In the genomic region with DNA sequence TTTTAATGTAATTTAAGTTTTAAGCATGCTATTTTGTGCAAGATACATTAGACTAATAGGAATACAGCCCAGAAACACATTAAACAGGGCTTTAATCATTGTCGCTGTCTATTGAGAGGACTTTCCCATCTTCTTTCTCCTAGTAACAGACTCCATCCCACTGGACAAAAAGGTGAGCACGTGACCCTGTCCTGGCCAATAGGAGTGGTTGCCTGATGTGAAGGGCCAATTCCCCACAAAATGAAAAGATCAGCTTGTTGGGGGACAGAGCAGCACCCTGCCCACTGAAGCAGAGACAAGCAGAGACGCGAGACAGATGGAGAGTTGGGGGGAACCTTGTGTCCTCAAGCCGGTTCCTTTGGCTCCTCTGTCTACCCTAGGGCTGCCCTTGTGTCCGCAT, we compare ENCODE assay signal across 15 cellular contexts. TPM values are rescaled to one million over a fixed set of nuclear protein-coding genes. Genes with fewer than 3 reads are reported as not detected.
DNase-seq lines count a peak whose midpoint lies in the region; ATAC-seq and TF ChIP-seq lines count a peak whose summit lies in the region.
"Had no signal": no experiment of that assay in that cellular context is flagged by ENCODE, and none has a peak within 500 bp of the region (broad histone marks: within the 10 kb centered on the region; RNA-seq: fewer than 3 reads in every experiment).

No MANE protein-coding gene starts in this region.

- H3K4me1 ChIP-seq in GM23338 (ENCODE audit: insufficient read depth) (peaks cover 10% of the 10 kb centered on the region; the same call in 1 of the 2 replicates), OCI-LY1 (ENCODE audit: insufficient read depth, low read length, severe bottlenecking) (peaks cover 74% of the 10 kb centered on the region), neural progenitor cell (peaks cover 36% of the 10 kb centered on the region), endodermal cell (ENCODE audit: control insufficient read depth, insufficient read depth, low read length) (no peaks in the 10 kb centered on the region)

- H3K79me2 ChIP-seq in GM23338 (replicated peaks; ENCODE audit: insufficient read depth) (no peaks in the 10 kb centered on the region), OCI-LY1 (ENCODE audit: insufficient read depth, low read length) (no peaks in the 10 kb centered on the region), neural progenitor cell (ENCODE audit: low read depth) (no peaks in the 10 kb centered on the region)

- no peaks in the 10 kb centered on the region for H3K9me2 ChIP-seq in GM23338 (ENCODE audit: insufficient read depth)
- no peaks in the 10 kb centered on the region for H3K9me2 ChIP-seq in OCI-LY1 (ENCODE audit: low read depth, low read length)

- H3K4me1 Mint-ChIP-seq in GM23338 (peaks cover 7% of the 10 kb centered on the region; the same call in 2 of the 3 replicates), neural progenitor cell (peaks cover 65% of the 10 kb centered on the region), endodermal cell (no peaks in the 10 kb centered on the region), HFFc6 (ENCODE audit: low read depth) (no peaks in the 10 kb centered on the region)
- H3K4me1 Mint-ChIP-seq in activated T-helper 17 cell treated with anti-CD3 and anti-CD28 coated beads, Interleukin-2, amount 50 U/mL, for 72 hours: peaks cover 32% of the 10 kb centered on the region

- H3F3A ChIP-seq in GM23338 (replicated peaks; ENCODE audit: low read depth) (no peaks in the 10 kb centered on the region), OCI-LY1 (ENCODE audit: insufficient read depth, low read length) (0 out of 2 replicates have a peak, but pooled peaks cover 12% of the 10 kb centered on the region), neural progenitor cell (ENCODE audit: low read depth) (peaks cover 9% of the 10 kb centered on the region)

- H3K27me3 Mint-ChIP-seq in GM23338 (ENCODE audit: insufficient read depth, low read depth, poor library complexity) (peaks cover 5% of the 10 kb centered on the region), neural progenitor cell (ENCODE audit: insufficient read depth, low read depth) (peaks cover 7% of the 10 kb centered on the region), endodermal cell (ENCODE audit: insufficient read depth) (peaks cover 18% of the 10 kb centered on the region), HFFc6 (ENCODE audit: insufficient read depth) (peaks cover 26% of the 10 kb centered on the region)
- H3K27me3 Mint-ChIP-seq in activated T-helper 17 cell treated with anti-CD3 and anti-CD28 coated beads, Interleukin-2, amount 50 U/mL, for 72 hours: no peaks in the 10 kb centered on the region
- H3K27me3 Mint-ChIP-seq: CD8-positive, alpha-beta memory T cell had no signal

- H3K4me3 Mint-ChIP-seq in GM23338 (no peak overlapping the region), neural progenitor cell (no peak overlapping the region), endodermal cell (no peak overlapping the region), HFFc6 (no peak overlapping the region)
- peak overlapping the region; percentile 53 for H3K4me3 Mint-ChIP-seq in activated T-helper 17 cell treated with anti-CD3 and anti-CD28 coated beads, Interleukin-2, amount 50 U/mL, for 72 hours
- H3K4me3 Mint-ChIP-seq: CD8-positive, alpha-beta memory T cell; H9 had no signal

- H3K27me3 ChIP-seq in GM23338 (ENCODE audit: insufficient read depth) (no peaks in the 10 kb centered on the region), OCI-LY1 (ENCODE audit: insufficient read depth, low read length) (no peaks in the 10 kb centered on the region), neural progenitor cell (no peaks in the 10 kb centered on the region), endodermal cell (ENCODE audit: control insufficient read depth, insufficient read depth, low read length, poor library complexity, severe bottlenecking) (no peaks in the 10 kb centered on the region)
- H3K27me3 ChIP-seq: BLaER1 treated with 17β-estradiol and CSF1 and Interleukin-3, amounts not matched to agents 10 nM and 100 nM had no signal

- H3K27ac ChIP-seq in GM23338 (ENCODE audit: low read depth) (no peak overlapping the region), OCI-LY1 (ENCODE audit: low read depth, low read length, poor library complexity, severe bottlenecking) (peak overlapping the region; percentile 44), neural progenitor cell (no peak overlapping the region), endodermal cell (ENCODE audit: low read depth, low read length) (no peak overlapping the region)
- H3K27ac ChIP-seq: BLaER1 treated with 17β-estradiol and CSF1 and Interleukin-3, amounts not matched to agents 10 nM and 100 nM had no signal

- H3K36me3 Mint-ChIP-seq in GM23338 (ENCODE audit: low read depth): no peaks in the 10 kb centered on the region
- H3K36me3 Mint-ChIP-seq in activated T-helper 17 cell treated with anti-CD3 and anti-CD28 coated beads, Interleukin-2, amount 50 U/mL, for 72 hours (ENCODE audit: low read depth): peaks cover 6% of the 10 kb centered on the region
- no peaks in the 10 kb centered on the region for H3K36me3 Mint-ChIP-seq in neural progenitor cell
- no peaks in the 10 kb centered on the region for H3K36me3 Mint-ChIP-seq in endodermal cell (ENCODE audit: low read depth)
- no peaks in the 10 kb centered on the region for H3K36me3 Mint-ChIP-seq in HFFc6 (ENCODE audit: low read depth)

- no peak for DNase-seq in GM23338 (ENCODE audit: low spot score)
- DNase-seq in neural progenitor cell (ENCODE audit: low spot score): no peak
- DNase-seq in NCI-H2196 treated with DMSO at 0.1 percent for 48 hours (lab: John Stamatoyannopoulos, UW; ENCODE audit: unreplicated experiment): no peak
- no peak for DNase-seq in endodermal cell
- no peak for DNase-seq in HFFc6
- no peak for DNase-seq in SKM-1 treated with dmso at 0.1 percent for 144 hours (lab: John Stamatoyannopoulos, UW; ENCODE audit: unreplicated experiment)
- DNase-seq: CD8-positive, alpha-beta memory T cell; COR-L47; DMS 273 treated with DMSO at 0.1 percent for 48 hours; DMS53; H9; KBM-7 had no signal

- H3K27ac Mint-ChIP-seq in GM23338: no peak overlapping the region
- H3K27ac Mint-ChIP-seq in activated T-helper 17 cell treated with anti-CD3 and anti-CD28 coated beads, Interleukin-2, amount 50 U/mL, for 72 hours: no peak overlapping the region
- H3K27ac Mint-ChIP-seq in neural progenitor cell: peak overlapping the region; percentile 57
- no peak overlapping the region for H3K27ac Mint-ChIP-seq in endodermal cell
- H3K27ac Mint-ChIP-seq in HFFc6: no peak overlapping the region

- H3K9ac ChIP-seq in OCI-LY1 (ENCODE audit: low read length) (no peak overlapping the region), neural progenitor cell (no peak overlapping the region), endodermal cell (ENCODE audit: extremely low read depth, low read length, poor library complexity, severe bottlenecking) (no peak overlapping the region)
- H3K9ac ChIP-seq: BLaER1 treated with 17β-estradiol and CSF1 and Interleukin-3, amounts not matched to agents 10 nM and 100 nM had no signal

- no peak for TF ChIP-seq CTCF in GM23338 (conservative IDR thresholded peaks at IDR 0.05; ENCODE audit: low read depth in 2 of 2)
- TF ChIP-seq CTCF in OCI-LY1 (IDR thresholded peaks at IDR 0.05; ENCODE audit: low read length): no peak
- TF ChIP-seq CTCF in neural progenitor cell (IDR thresholded peaks at IDR 0.05): no peak
- no peak for TF ChIP-seq CTCF in endodermal cell (conservative IDR thresholded peaks at IDR 0.05)
- no peak for TF ChIP-seq CTCF in HFFc6 (IDR thresholded peaks at IDR 0.05)

- H4K20me1 ChIP-seq in GM23338 (replicated peaks; ENCODE audit: insufficient read depth) (no peaks in the 10 kb centered on the region), OCI-LY1 (ENCODE audit: insufficient read depth, low read length) (no peaks in the 10 kb centered on the region), neural progenitor cell (ENCODE audit: low read depth) (no peaks in the 10 kb centered on the region)
- H4K20me1 ChIP-seq: BLaER1 treated with 17β-estradiol and CSF1 and Interleukin-3, amounts not matched to agents 10 nM and 100 nM had no signal

- ATAC-seq in GM23338: no peak
- ATAC-seq in activated T-helper 17 cell treated with anti-CD3 and anti-CD28 coated beads, Interleukin-2, amount 50 U/mL, for 72 hours (replicated peaks): no peak

- H3K9me3 Mint-ChIP-seq in GM23338: no peaks in the 10 kb centered on the region
- no peaks in the 10 kb centered on the region for H3K9me3 Mint-ChIP-seq in activated T-helper 17 cell treated with anti-CD3 and anti-CD28 coated beads, Interleukin-2, amount 50 U/mL, for 72 hours
- H3K9me3 Mint-ChIP-seq in neural progenitor cell: peaks cover 13% of the 10 kb centered on the region
- H3K9me3 Mint-ChIP-seq in endodermal cell: peaks cover 1% of the 10 kb centered on the region
- H3K9me3 Mint-ChIP-seq in HFFc6: no peaks in the 10 kb centered on the region
- H3K9me3 Mint-ChIP-seq: CD8-positive, alpha-beta memory T cell had no signal

- no peaks in the 10 kb centered on the region for H3K36me3 ChIP-seq in GM23338 (ENCODE audit: insufficient read depth)
- H3K36me3 ChIP-seq in OCI-LY1 (ENCODE audit: insufficient read depth, low read length): no peaks in the 10 kb centered on the region
- no peaks in the 10 kb centered on the region for H3K36me3 ChIP-seq in neural progenitor cell
- no peaks in the 10 kb centered on the region for H3K36me3 ChIP-seq in endodermal cell (ENCODE audit: control insufficient read depth, insufficient read depth, low read length)
- H3K36me3 ChIP-seq: BLaER1 treated with 17β-estradiol and CSF1 and Interleukin-3, amounts not matched to agents 10 nM and 100 nM had no signal

- no peak overlapping the region for H3K4me3 ChIP-seq in GM23338
- no peak overlapping the region for H3K4me3 ChIP-seq in OCI-LY1 (ENCODE audit: low read depth, low read length, poor library complexity, severe bottlenecking)
- no peak overlapping the region for H3K4me3 ChIP-seq in neural progenitor cell
- no peak overlapping the region for H3K4me3 ChIP-seq in endodermal cell (ENCODE audit: low read length)
- H3K4me3 ChIP-seq: BLaER1 treated with 17β-estradiol and CSF1 and Interleukin-3, amounts not matched to agents 10 nM and 100 nM had no signal

- H3K4me2 ChIP-seq in GM23338: no peak overlapping the region
- H3K4me2 ChIP-seq in OCI-LY1 (ENCODE audit: low read length): no peak overlapping the region
- no peak overlapping the region for H3K4me2 ChIP-seq in neural progenitor cell
- H3K4me2 ChIP-seq: BLaER1 treated with 17β-estradiol and CSF1 and Interleukin-3, amounts not matched to agents 10 nM and 100 nM had no signal

- no peaks in the 10 kb centered on the region for H3K9me3 ChIP-seq in OCI-LY1 (ENCODE audit: low read length)
- H3K9me3 ChIP-seq in neural progenitor cell (ENCODE audit: low read depth): no peaks in the 10 kb centered on the region
- no peaks in the 10 kb centered on the region for H3K9me3 ChIP-seq in endodermal cell (ENCODE audit: control insufficient read depth, low read length)

- WGBS in endodermal cell (ENCODE audit: insufficient coverage in 1 of 2, insufficient read length in 1 of 2), 2 experiments: 95 to 100% methylated on average over 4 to 6 of the region's 6 CpGs

- peak overlapping the region; percentile 32; the same call in 1 of the 2 replicates for H2AFZ ChIP-seq in GM23338
- H2AFZ ChIP-seq in OCI-LY1 (ENCODE audit: low read length): no peak overlapping the region
- H2AFZ ChIP-seq in neural progenitor cell (replicated peaks): no peak overlapping the region

RNA-seq across cellular contexts. Expression of gene CRYGS, which starts 21.2 kb away (rescaled TPM):
- 0.74 and 2.9 TPM in 2 replicates for total RNA-seq in GM23338 (2014; rRNA removed; shearing (Covaris generic))
- polyA plus RNA-seq in GM23338 (2016; fragmentation: Nextera tagmentation; extraction: Ambion mirVana): 1.8 and 2.0 TPM in 2 replicates
- total RNA-seq in activated T-helper 17 cell treated with anti-CD3 and anti-CD28 coated beads, Interleukin-2, amount 50 U/mL, for 72 hours: 1 to 10 TPM; 2.4 to 4.9 TPM
- total RNA-seq in neural progenitor cell (ENCODE audit: low replicate concordance): 1.1 and 1.4 TPM in 2 replicates
- 1 to 10 TPM; 2.0 to 2.4 TPM for total RNA-seq in endodermal cell
- 2.9 TPM for polyA plus RNA-seq in endodermal cell (2013, experiment 1 of 2)
- polyA plus RNA-seq in endodermal cell (2013, experiment 2 of 2): 2.7 TPM
- under 1 TPM; 0.34 to 0.87 (median 0.68) TPM for total RNA-seq in HFFc6 (2021; fragmentation: NEBNext Ultra II Directional; extraction: Animal tissue kit (Norgen Biotek cat#: 25700))
- polyA plus RNA-seq: CD8-positive, alpha-beta memory T cell had no signal

RNA-seq across cellular contexts. Expression of gene TBCCD1, which starts 44.1 kb away (rescaled TPM):
- 16.7 and 22.6 TPM in 2 replicates for total RNA-seq in GM23338 (2014; rRNA removed; shearing (Covaris generic))
- polyA plus RNA-seq in GM23338 (2016; fragmentation: Nextera tagmentation; extraction: Ambion mirVana): 5.8 and 7.3 TPM in 2 replicates
- total RNA-seq in activated T-helper 17 cell treated with anti-CD3 and anti-CD28 coated beads, Interleukin-2, amount 50 U/mL, for 72 hours: 1 to 10 TPM; 7.8 to 9.7 TPM
- 16.8 and 21.1 TPM in 2 replicates for total RNA-seq in neural progenitor cell (ENCODE audit: low replicate concordance)
- total RNA-seq in endodermal cell: 10 to 100 TPM; 11.9 to 14.0 TPM
- polyA plus RNA-seq in endodermal cell (2013, experiment 1 of 2): 18.8 TPM
- 20.2 TPM for polyA plus RNA-seq in endodermal cell (2013, experiment 2 of 2)
- 1 to 10 TPM; 4.8 to 8.0 (median 6.0) TPM for total RNA-seq in HFFc6 (2021; fragmentation: NEBNext Ultra II Directional; extraction: Animal tissue kit (Norgen Biotek cat#: 25700))

RNA-seq across cellular contexts. Expression of gene DNAJB11, which starts 47.5 kb away (rescaled TPM):
- 72.5 and 72.6 TPM in 2 replicates for total RNA-seq in GM23338 (2014; rRNA removed; shearing (Covaris generic))
- polyA plus RNA-seq in GM23338 (2016; fragmentation: Nextera tagmentation; extraction: Ambion mirVana): 66.3 and 85.6 TPM in 2 replicates
- total RNA-seq in activated T-helper 17 cell treated with anti-CD3 and anti-CD28 coated beads, Interleukin-2, amount 50 U/mL, for 72 hours: 10 to 100 TPM; 22.4 to 46.7 TPM
- total RNA-seq in neural progenitor cell (ENCODE audit: low replicate concordance) (52.7 and 73.0 TPM in 2 replicates), endodermal cell (10 to 100 TPM; 59.8 to 81.5 TPM)
- 76.4 TPM for polyA plus RNA-seq in endodermal cell (2013, experiment 1 of 2)
- polyA plus RNA-seq in endodermal cell (2013, experiment 2 of 2): 68.8 TPM
- 10 to 100 TPM; 76.8 to 94.0 (median 84.2) TPM for total RNA-seq in HFFc6 (2021; fragmentation: NEBNext Ultra II Directional; extraction: Animal tissue kit (Norgen Biotek cat#: 25700))
